In genomic region chr7:6639627-6640026, GRCh38 we compare ENCODE assay signal across 1 cellular context.
TF ChIP-seq lines count a peak whose summit lies in the region.

No MANE protein-coding gene starts in this region.

TF ChIP-seq in neural cell, 6 proteins besides CTCF, POLR2A, EP300 and RAD21:
- no peak for TF ChIP-seq POLR2AphosphoS5 (IDR thresholded peaks at IDR 0.05)
- no peak for TF ChIP-seq REST (IDR thresholded peaks at IDR 0.05; ENCODE audit: borderline replicate concordance)
- no peak for TF ChIP-seq SMC3 (conservative IDR thresholded peaks at IDR 0.05; ENCODE audit: poor library complexity)
- no peak for TF ChIP-seq TAF1 (IDR thresholded peaks at IDR 0.05; ENCODE audit: low read depth)
- no peak for TF ChIP-seq EZH2 (IDR thresholded peaks at IDR 0.05; ENCODE audit: borderline replicate concordance, insufficient read depth, low read length, poor library complexity, severe bottlenecking)
- no peak for TF ChIP-seq MXI1 (conservative IDR thresholded peaks at IDR 0.05; ENCODE audit: poor library complexity, severe bottlenecking)
